12 cellular contexts compared by ENCODE assay signal in genomic region chr6:119308048-119308570, GRCh38. TPM values are rescaled to one million over a fixed set of nuclear protein-coding genes. Genes with fewer than 3 reads are reported as not detected.
DNase-seq lines count a peak whose midpoint lies in the region; ATAC-seq, FAIRE-seq and TF ChIP-seq lines count a peak whose summit lies in the region.
"Had no signal": no experiment of that assay in that cellular context is flagged by ENCODE, and none has a peak within 500 bp of the region (broad histone marks: within the 10 kb centered on the region; RNA-seq: fewer than 3 reads in every experiment).

No MANE protein-coding gene starts in this region.

- peak overlapping the region; percentile 3 for H3K27ac ChIP-seq in CD8-positive, alpha-beta memory T cell (ENCODE audit: low read depth, low read length)
- H3K27ac ChIP-seq in HepG2 (ENCODE audit: extremely low read length, insufficient read depth, low read length), result peak overlapping the region; percentile 52
- H3K27ac ChIP-seq in transverse colon, result peak overlapping the region in 1 of 4 donors; percentile 43
- no peak overlapping the region for H3K27ac ChIP-seq in endodermal cell (ENCODE audit: low read depth, low read length)
- H3K27ac ChIP-seq: thoracic aorta had no signal

- BruUV-seq in HepG2 (replicated peaks; lab: Mats Ljungman, UMichigan), result no TSS peak

- peaks cover 16% of the 10 kb centered on the region for H3K4me1 ChIP-seq in CD8-positive, alpha-beta memory T cell (ENCODE audit: insufficient read depth, low read length)
- H3K4me1 ChIP-seq in HepG2 (ENCODE audit: insufficient read depth, low read length) (peaks cover 58% of the 10 kb centered on the region), transverse colon (peaks cover 12 to 54% (median 24%) of the 10 kb centered on the region in 4 donors), endodermal cell (ENCODE audit: control insufficient read depth, insufficient read depth, low read length) (peaks cover 8% of the 10 kb centered on the region)

- 66% methylated on average over 2 of the region's 2 CpGs for WGBS in HepG2 (ENCODE audit: low lambda C conversion rate)
- 27 to 39% methylated on average over 2 of the region's 2 CpGs for WGBS in transverse colon (ENCODE audit: low coverage in 1 of 2), 2 donors
- 97 to 100% methylated on average over 1 to 2 of the region's 2 CpGs for WGBS in endodermal cell (ENCODE audit: insufficient coverage in 1 of 2, insufficient read length in 1 of 2), 2 experiments

- H3K79me2 ChIP-seq in HepG2 (ENCODE audit: insufficient read depth, low read length), result peaks cover 100% of the 10 kb centered on the region

- H4K20me1 ChIP-seq in HepG2 (ENCODE audit: insufficient read depth, low read length), result peaks cover 80% of the 10 kb centered on the region

- in situ Hi-C loops in HepG2 (cut with HindIII; ENCODE audit: extremely low pct_ligation_motif_present, low pct_unique_long_range_greater_than_20kb), result no loop called here
- in situ Hi-C loops in transverse colon (cut with MboI; ENCODE audit: low pct_ligation_motif_present in 1 of 4, low pct_unique_long_range_greater_than_20kb in 1 of 4, low sequenced_read_pairs in 3 of 4), result no loop called here

- TF ChIP-seq EP300 in HepG2 (IDR thresholded peaks at IDR 0.05; ENCODE audit: low read depth in 2 of 2, low read length in 2 of 2), result peak in 1 of 2 experiments; percentile 81; a peak in 3 of 4 replicates
- peak; percentile 65; the same call in 1 of the 2 replicates for TF ChIP-seq EP300 in HepG2 (CRISPR knock-in tag; IDR thresholded peaks at IDR 0.05; ENCODE audit: borderline replicate concordance)
- no peak for TF ChIP-seq EP300 in transverse colon (IDR thresholded peaks at IDR 0.05; ENCODE audit: low read depth)

- H3K4me3 Mint-ChIP-seq in CD8-positive, alpha-beta memory T cell, result no peak overlapping the region
- no peak overlapping the region for H3K4me3 Mint-ChIP-seq in endodermal cell
- H3K4me3 Mint-ChIP-seq: T-helper 17 cell had no signal

- no peak for DNase-seq in CD8-positive, alpha-beta memory T cell
- DNase-seq in HT1080 (ENCODE audit: low read depth), result peak; percentile 80
- DNase-seq in astrocyte of the hippocampus (ENCODE audit: low read depth, low spot score), result peak; percentile 59
- peak; percentile 83 for DNase-seq in HepG2 (ENCODE audit: low spot score)
- no peak for DNase-seq in DMS153 treated with DMSO at 0.1 percent for 48 hours (lab: John Stamatoyannopoulos, UW; ENCODE audit: unreplicated experiment)
- no peak for DNase-seq in transverse colon
- DNase-seq in endodermal cell, result no peak
- DNase-seq: MM.1S, T-helper 17 cell had no signal

- CTCF ChIA-PET in CD8-positive, alpha-beta memory T cell (lab: Charles Lee), result no interaction called here
- CTCF ChIA-PET in HepG2 (lab: Yijun Ruan, JAX; ENCODE audit: low intra/inter-chr PET ratio, low total read pairs), result interaction anchor here (1.2 kb wide), 1 partner anchor 39 kb away, joined by 3 read pairs; no protein-coding TSS in a partner anchor

- FAIRE-seq in HepG2 (lab: Jason Lieb, UNC), result peak; percentile 51

- no peak for TF ChIP-seq POLR2A in HepG2 (IDR thresholded peaks at IDR 0.05; ENCODE audit: insufficient read depth in 1 of 2, low read depth in 2 of 2, low read length in 2 of 2)
- TF ChIP-seq POLR2A in transverse colon (IDR thresholded peaks at IDR 0.05), result no peak

- POLR2A ChIA-PET in CD8-positive, alpha-beta memory T cell (lab: Charles Lee), result no interaction called here
- POLR2A ChIA-PET in HepG2 (lab: Yijun Ruan, JAX), result interaction anchor here (1.1 kb wide), 1 partner anchor 47 kb away, joined by 3 read pairs; no protein-coding TSS in a partner anchor

- ATAC-seq in HepG2 (peak; percentile 42), GM19455 (IDR thresholded peaks at IDR 0.05; ENCODE audit: unreplicated experiment) (no peak)
- ATAC-seq: T-helper 17 cell had no signal

- peaks cover 35 to 44% (median 43%) of the 10 kb centered on the region in 3 donors for H3K4me1 Mint-ChIP-seq in CD8-positive, alpha-beta memory T cell
- H3K4me1 Mint-ChIP-seq in endodermal cell, result peaks cover 31% of the 10 kb centered on the region

- peaks cover 0 to 23% (median 6%) of the 10 kb centered on the region in 3 donors for H3K36me3 Mint-ChIP-seq in CD8-positive, alpha-beta memory T cell
- peaks cover 23% of the 10 kb centered on the region for H3K36me3 Mint-ChIP-seq in endodermal cell (ENCODE audit: low read depth)

- no peaks in the 10 kb centered on the region for H3K27me3 ChIP-seq in CD8-positive, alpha-beta memory T cell (ENCODE audit: insufficient read depth, low read length, poor library complexity, severe bottlenecking)
- no peaks in the 10 kb centered on the region for H3K27me3 ChIP-seq in HepG2 (ENCODE audit: control insufficient read depth in 1 of 2, insufficient read depth in 2 of 2, low read length in 2 of 2)
- no peaks in the 10 kb centered on the region for H3K27me3 ChIP-seq in transverse colon
- no peaks in the 10 kb centered on the region for H3K27me3 ChIP-seq in endodermal cell (ENCODE audit: control insufficient read depth, insufficient read depth, low read length, poor library complexity, severe bottlenecking)

- peak overlapping the region; percentile 41 for H3K4me2 ChIP-seq in HepG2 (ENCODE audit: low read depth, low read length)

- no peaks in the 10 kb centered on the region for H3K9me3 ChIP-seq in CD8-positive, alpha-beta memory T cell (ENCODE audit: low read length)
- no peaks in the 10 kb centered on the region for H3K9me3 ChIP-seq in HepG2 (ENCODE audit: low read length)
- no peaks in the 10 kb centered on the region for H3K9me3 ChIP-seq in transverse colon
- no peaks in the 10 kb centered on the region for H3K9me3 ChIP-seq in endodermal cell (ENCODE audit: control insufficient read depth, low read length)
- H3K9me3 ChIP-seq: thoracic aorta had no signal

- H3K27me3 Mint-ChIP-seq in CD8-positive, alpha-beta memory T cell, result no peaks in the 10 kb centered on the region
- H3K27me3 Mint-ChIP-seq in endodermal cell (ENCODE audit: insufficient read depth), result no peaks in the 10 kb centered on the region
- H3K27me3 Mint-ChIP-seq: T-helper 17 cell had no signal

- no peak for TF ChIP-seq RAD21 in HepG2 (CRISPR knock-in tag; IDR thresholded peaks at IDR 0.05)

- no peaks in the 10 kb centered on the region for H3K36me3 ChIP-seq in CD8-positive, alpha-beta memory T cell (ENCODE audit: insufficient read depth, low read length)
- peaks cover 27 to 63% of the 10 kb centered on the region in 2 experiments for H3K36me3 ChIP-seq in HepG2 (replicated peaks in 1 of 2; ENCODE audit: control insufficient read depth in 1 of 2, insufficient read depth in 2 of 2, low read length in 2 of 2)
- H3K36me3 ChIP-seq in transverse colon, result peaks cover 0 to 10% (median 2%) of the 10 kb centered on the region in 4 donors
- peaks cover 28% of the 10 kb centered on the region for H3K36me3 ChIP-seq in endodermal cell (ENCODE audit: control insufficient read depth, insufficient read depth, low read length)
- H3K36me3 ChIP-seq: thoracic aorta had no signal

- no peaks in the 10 kb centered on the region for H3K9me3 Mint-ChIP-seq in CD8-positive, alpha-beta memory T cell
- H3K9me3 Mint-ChIP-seq in endodermal cell, result no peaks in the 10 kb centered on the region
- H3K9me3 Mint-ChIP-seq: activated naive CD4-positive, alpha-beta T cell treated with anti-CD3 and anti-CD28 coated beads, Interleukin-2, amount 50 U/mL, for 72 hours had no signal

- intact Hi-C loops in HepG2 (cut with micrococcal nuclease; ENCODE audit: unreplicated experiment), result loop anchor here (2.0 kb wide), 2 partner anchors 17 to 39 kb away; no protein-coding TSS in a partner anchor
- intact Hi-C loops in transverse colon (cut with DNase I; ENCODE audit: low total_unique reads), result loop anchor here (2.0 kb wide), 1 partner anchor 41 kb away; the partner anchor contains the start of gene MAN1A1

- H3K4me3 ChIP-seq in CD8-positive, alpha-beta memory T cell (ENCODE audit: low read length), result no peak overlapping the region
- H3K4me3 ChIP-seq in HepG2 (replicated peaks in 1 of 3; ENCODE audit: insufficient read depth in 1 of 3, low read depth in 2 of 3, low read length in 3 of 3), result no peak overlapping the region; a peak in 1 of 6 replicates
- no peak overlapping the region for H3K4me3 ChIP-seq in transverse colon
- H3K4me3 ChIP-seq in endodermal cell (ENCODE audit: low read length), result no peak overlapping the region
- H3K4me3 ChIP-seq: thoracic aorta had no signal

- no peak overlapping the region for H2AFZ ChIP-seq in HepG2 (ENCODE audit: low read length)

- no peak overlapping the region for H3K27ac Mint-ChIP-seq in CD8-positive, alpha-beta memory T cell
- no peak overlapping the region for H3K27ac Mint-ChIP-seq in endodermal cell
- H3K27ac Mint-ChIP-seq: activated naive CD4-positive, alpha-beta T cell treated with anti-CD3 and anti-CD28 coated beads, Interleukin-2, amount 50 U/mL, for 72 hours; T-helper 17 cell had no signal

- no peak overlapping the region for H3K9ac ChIP-seq in HepG2 (ENCODE audit: insufficient read depth, low read depth, low read length)
- H3K9ac ChIP-seq in endodermal cell (ENCODE audit: extremely low read depth, low read length, poor library complexity, severe bottlenecking), result no peak overlapping the region

- TF ChIP-seq CTCF in HepG2 (CRISPR knock-in tag; IDR thresholded peaks at IDR 0.05), result no peak
- TF ChIP-seq CTCF in transverse colon (IDR thresholded peaks at IDR 0.05), result no peak
- TF ChIP-seq CTCF in endodermal cell (conservative IDR thresholded peaks at IDR 0.05), result no peak

RNA-seq across cellular contexts. Expression of gene MAN1A1, which starts 41.5 kb away (rescaled TPM):
- total RNA-seq in CD8-positive, alpha-beta memory T cell, result 10 to 100 TPM; 36.9 to 38.4 TPM
- 23.8 TPM for polyA plus RNA-seq in CD8-positive, alpha-beta memory T cell
- 17.5 and 20.3 TPM in 2 replicates for total RNA-seq in HT1080 (2014; rRNA removed; shearing (Covaris generic))
- polyA plus RNA-seq in HT1080 (2015; cell fraction: cytosol; rRNA removed), result 15.7 and 21.6 TPM in 2 replicates
- 28.2 and 28.5 TPM in 2 replicates for polyA plus RNA-seq in HT1080 (2015; cell fraction: nucleus; rRNA removed)
- 98.7 and 156 TPM in 2 replicates for total RNA-seq in HepG2 (2016; rRNA removed; fragmentation: Illumina TruSeq; extraction: Trizol)
- total RNA-seq in HepG2 (2016; cell fraction: cytosol; rRNA removed; fragmentation: Illumina TruSeq; extraction: Trizol; ENCODE audit: low read depth), result 8.0 and 9.3 TPM in 2 replicates
- 92.1 and 154 TPM in 2 replicates for total RNA-seq in HepG2 (2016; cell fraction: insoluble cytoplasmic fraction; rRNA removed; fragmentation: Illumina TruSeq; extraction: Trizol)
- 35.4 and 40.1 TPM in 2 replicates for total RNA-seq in HepG2 (2016; cell fraction: membrane; rRNA removed; fragmentation: Illumina TruSeq; extraction: Trizol)
- 183 and 203 TPM in 2 replicates for total RNA-seq in HepG2 (2016; cell fraction: nucleus; rRNA removed; fragmentation: Illumina TruSeq; extraction: Trizol)
- 192 and 236 TPM in 2 replicates for polyA plus RNA-seq in HepG2 (2011; rRNA removed)
- 99.8 and 148 TPM in 2 replicates for polyA plus RNA-seq in HepG2 (2011; cell fraction: cytosol; rRNA removed)
- polyA plus RNA-seq in HepG2 (2011; cell fraction: nucleus; rRNA removed), result 62.7 and 77.6 TPM in 2 replicates
- polyA plus RNA-seq in HepG2 (2012), result 214 and 224 TPM in 2 replicates
- 6.6 and 6.7 TPM in 2 replicates for polyA plus RNA-seq in HepG2 (2016; cell fraction: cytosol; fragmentation: Illumina TruSeq; extraction: Trizol; ENCODE audit: low read depth)
- polyA plus RNA-seq in HepG2 (2016; cell fraction: insoluble cytoplasmic fraction; fragmentation: Illumina TruSeq; extraction: Trizol; ENCODE audit: low read depth), result 106 and 111 TPM in 2 replicates
- 19.3 and 22.4 TPM in 2 replicates for polyA plus RNA-seq in HepG2 (2016; cell fraction: membrane; fragmentation: Illumina TruSeq; extraction: Trizol; ENCODE audit: low read depth)
- polyA plus RNA-seq in HepG2 (2016; cell fraction: nucleus; fragmentation: Illumina TruSeq; extraction: Trizol; ENCODE audit: insufficient read depth, low read depth), result 218 and 229 TPM in 2 replicates
- 0.70 and 113 TPM in 2 replicates for polyA minus RNA-seq in HepG2 (2011; rRNA and poly(A)+ RNA removed; ENCODE audit: low replicate concordance)
- polyA minus RNA-seq in HepG2 (2011; cell fraction: cytosol; rRNA and poly(A)+ RNA removed), result 203 TPM in 2 replicates
- polyA minus RNA-seq in HepG2 (2011; cell fraction: nucleus; rRNA and poly(A)+ RNA removed), result 222 and 223 TPM in 2 replicates
- total RNA-seq in transverse colon, result 100 to 1,000 TPM in 2 of 4 donors, 10 to 100 TPM in 2; 52.7 to 123 (median 97.1) TPM
- 10 to 100 TPM; 41.7 to 43.7 TPM for total RNA-seq in endodermal cell
- 10.5 TPM for polyA plus RNA-seq in endodermal cell (2013, experiment 1 of 2)
- 11.9 TPM for polyA plus RNA-seq in endodermal cell (2013, experiment 2 of 2)

Comparison
In these comparisons a context has a peak if more than half of its experiments do, and no peak if none do; other contexts are left out.
1. DNase-seq: peak in HT1080 (single experiment), astrocyte of the hippocampus (single experiment) and HepG2 (single experiment); none in CD8-positive, alpha-beta memory T cell (0 of 5), DMS153 treated with DMSO at 0.1 percent for 48 hours (single experiment), transverse colon (single experiment) and endodermal cell (single experiment).